Comparison of ENCODE assay signal across 8 cellular contexts in the genomic region with DNA sequence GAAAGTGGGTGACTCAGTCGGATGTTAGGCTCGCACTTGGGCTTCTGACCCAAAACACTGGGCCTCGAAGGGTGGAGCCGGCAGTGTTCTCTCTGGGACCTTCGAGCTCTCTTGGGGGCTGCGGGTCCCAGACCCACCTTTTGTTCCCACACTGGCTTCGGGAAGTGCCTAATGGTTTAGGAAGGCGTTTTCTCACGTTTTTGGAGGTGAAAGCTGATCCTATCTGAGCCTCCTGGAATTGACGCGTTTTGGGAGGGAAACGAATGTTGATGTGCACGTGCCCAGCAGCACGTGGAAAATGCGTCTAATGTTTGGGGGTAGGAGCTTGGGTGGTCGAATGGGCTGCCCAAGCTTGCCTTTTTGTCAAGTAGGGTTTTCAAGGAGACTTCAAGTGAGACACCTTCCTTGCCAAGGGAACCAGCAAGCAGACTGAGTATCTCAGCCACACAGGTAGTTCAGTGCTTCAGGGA.
DNase-seq lines count a peak whose midpoint lies in the region; ATAC-seq, FAIRE-seq and TF ChIP-seq lines count a peak whose summit lies in the region.

No MANE protein-coding gene starts in this region.

- no peak for FAIRE-seq in HTR-8/SVneo (lab: Jason Lieb, UNC)

- peak overlapping the region; percentile 99 for H3K4me2 ChIP-seq in DOHH2 (ENCODE audit: low read length)

- H3K9me2 ChIP-seq in DOHH2 (replicated peaks; ENCODE audit: control insufficient read depth, low read length) = no peaks in the 10 kb centered on the region

- peak overlapping the region; percentile 80 to 87 for H3K9ac ChIP-seq in mucosa of rectum (ENCODE audit: low read depth in 1 of 2, low read length in 2 of 2)

- peaks cover 68% of the 10 kb centered on the region for H3K36me3 ChIP-seq in DOHH2 (ENCODE audit: control insufficient read depth, low read length)
- H3K36me3 ChIP-seq in KOPT-K1 (ENCODE audit: insufficient read depth, low read length) = peaks cover 66% of the 10 kb centered on the region
- peaks cover 31 to 38% of the 10 kb centered on the region in 2 donors for H3K36me3 ChIP-seq in mucosa of rectum (ENCODE audit: control insufficient read depth in 2 of 2, insufficient read depth in 2 of 2, low read length in 2 of 2)

- H3K9me3 ChIP-seq in DOHH2 (ENCODE audit: control insufficient read depth, insufficient read depth, low read length) (no peaks in the 10 kb centered on the region), KOPT-K1 (ENCODE audit: insufficient read depth, low read length, poor library complexity, severe bottlenecking) (no peaks in the 10 kb centered on the region), mucosa of rectum (ENCODE audit: control insufficient read depth in 2 of 2, low read length in 2 of 2) (no peaks in the 10 kb centered on the region)

- peaks cover 19% of the 10 kb centered on the region; the same call in 1 of the 2 replicates for H4K20me1 ChIP-seq in DOHH2 (ENCODE audit: control insufficient read depth, insufficient read depth, low read depth, low read length)

- peaks cover 78% of the 10 kb centered on the region for H3K79me2 ChIP-seq in DOHH2 (ENCODE audit: control insufficient read depth, low read length)

- no peaks in the 10 kb centered on the region for H3F3A ChIP-seq in DOHH2 (ENCODE audit: control insufficient read depth, insufficient read depth)

- DNase-seq in choroid plexus epithelial cell (ENCODE audit: low read depth) = no peak
- DNase-seq in HTR-8/SVneo (ENCODE audit: insufficient read length, low spot score) = no peak

- ATAC-seq in GM21390 (IDR thresholded peaks at IDR 0.05; ENCODE audit: unreplicated experiment) (no peak), HG02852 (IDR thresholded peaks at IDR 0.05; ENCODE audit: unreplicated experiment) (no peak), HG03108 (IDR thresholded peaks at IDR 0.05; ENCODE audit: unreplicated experiment) (no peak)

- H3K4me1 ChIP-seq in DOHH2 (ENCODE audit: control insufficient read depth, low read length) (peaks cover 22% of the 10 kb centered on the region), mucosa of rectum (ENCODE audit: control insufficient read depth in 2 of 2, insufficient read depth in 2 of 2, low read length in 2 of 2) (peaks cover 9 to 21% of the 10 kb centered on the region in 2 donors)

- H3K4me3 ChIP-seq in DOHH2 (ENCODE audit: low read length) (peak overlapping the region; percentile 92), choroid plexus epithelial cell (ENCODE audit: low read depth, low read length) (peak overlapping the region; percentile 76), mucosa of rectum (ENCODE audit: low read length in 2 of 2) (peak overlapping the region; percentile 82 to 92)

- H3K27ac ChIP-seq in DOHH2 (ENCODE audit: low read depth, low read length) (peak overlapping the region; percentile 16), KOPT-K1 (ENCODE audit: low read depth, low read length, poor library complexity, severe bottlenecking) (peak overlapping the region; percentile 79), mucosa of rectum (ENCODE audit: low read depth in 2 of 2, low read length in 2 of 2) (peak overlapping the region; percentile 67 to 79)

- H3K27me3 ChIP-seq in DOHH2 (ENCODE audit: control insufficient read depth, low read length) = no peaks in the 10 kb centered on the region
- H3K27me3 ChIP-seq in mucosa of rectum (ENCODE audit: control insufficient read depth in 2 of 2, insufficient read depth in 2 of 2, low read length in 2 of 2) = no peaks in the 10 kb centered on the region

- TF ChIP-seq CTCF in DOHH2 (IDR thresholded peaks at IDR 0.05; ENCODE audit: low read depth, low read length, poor library complexity, severe bottlenecking) = no peak
- no peak for TF ChIP-seq CTCF in choroid plexus epithelial cell (conservative IDR thresholded peaks at IDR 0.05; ENCODE audit: low read depth, low read length)

Comparison
In these comparisons a context has a peak if more than half of its experiments do, and no peak if none do; other contexts are left out.
1. H3K27ac ChIP-seq: peak in every context shown above with its lines; median percentile 79 in KOPT-K1; 73 in mucosa of rectum; 16 in DOHH2.